ENCODE assay signal across 8 cellular contexts in the genomic region with DNA sequence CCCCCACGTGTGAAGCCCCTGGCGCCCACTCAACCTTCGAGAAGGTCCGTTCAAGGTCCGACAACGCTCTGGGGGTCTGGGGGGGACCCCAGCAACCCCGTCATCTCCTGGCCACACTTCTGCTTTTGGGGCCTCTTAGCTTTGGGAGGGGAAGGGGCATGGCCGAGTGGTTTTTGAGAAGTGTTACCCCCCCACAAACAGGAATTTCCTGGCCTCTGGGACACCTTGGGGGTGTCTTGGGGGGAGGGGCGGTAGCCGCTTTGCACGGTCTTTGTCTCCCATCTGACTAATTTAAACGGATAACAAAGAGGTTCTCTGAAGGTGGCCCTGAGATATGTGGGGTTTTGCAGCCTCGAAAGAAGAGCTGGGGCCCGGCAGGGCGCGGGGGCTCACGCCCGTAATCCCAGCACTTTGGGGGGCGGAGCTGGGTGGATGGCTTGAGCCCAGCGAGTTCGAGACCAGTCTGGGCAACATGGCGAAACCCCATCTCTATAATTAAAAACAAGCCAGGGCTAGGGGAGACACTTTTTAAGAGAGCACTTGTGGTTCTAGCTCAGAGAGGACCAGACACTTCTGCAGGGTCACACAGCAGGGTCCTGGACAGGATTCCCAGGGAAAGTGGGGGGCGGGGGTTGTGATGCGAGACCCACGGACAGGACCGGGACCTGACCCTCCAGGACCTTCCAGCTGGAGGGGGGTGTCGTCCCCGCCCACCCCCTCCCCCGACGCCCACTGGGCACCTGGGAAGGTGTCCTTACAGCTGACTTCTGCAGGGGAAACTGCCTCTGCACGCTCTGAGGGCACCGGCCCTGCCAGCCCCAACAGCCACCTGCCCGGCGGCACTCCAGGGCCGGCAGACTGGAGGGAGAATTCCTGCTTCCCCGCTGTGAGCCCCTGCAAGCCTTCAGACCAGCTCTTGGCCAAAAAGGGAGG. TPM values are rescaled to one million over a fixed set of nuclear protein-coding genes. Genes with fewer than 3 reads are reported as not detected.
A peak's percentile ranks its signal among the peaks of the same experiment; 100 is the strongest.
DNase-seq lines count a peak whose midpoint lies in the region; ATAC-seq and TF ChIP-seq lines count a peak whose summit lies in the region.

No MANE protein-coding gene starts in this region.

- 6 to 11% (median 7%) methylated on average over 32 to 36 of the region's 36 CpGs for WGBS in psoas muscle, 3 donors

- no peaks in the 10 kb centered on the region for H3K27me3 ChIP-seq in CD4-positive, alpha-beta memory T cell (ENCODE audit: insufficient read depth, low read length)
- H3K27me3 ChIP-seq in HL-60 (ENCODE audit: insufficient read depth, poor library complexity, severe bottlenecking) (no peaks in the 10 kb centered on the region), psoas muscle (ENCODE audit: insufficient read depth in 3 of 3, low read length in 2 of 3) (peaks cover 0 to 34% (median 16%) of the 10 kb centered on the region in 3 donors)

- H3K4me1 ChIP-seq in CD4-positive, alpha-beta memory T cell (ENCODE audit: insufficient read depth, low read length), result peaks cover 39% of the 10 kb centered on the region
- H3K4me1 ChIP-seq in psoas muscle, result peaks cover 4% of the 10 kb centered on the region

- POLR2A ChIA-PET in CD4-positive, alpha-beta memory T cell (lab: Charles Lee; ENCODE audit: partially characterized antibody), result interaction anchor here (0.7 to 21.2 kb wide), 25 partner anchors 9 to 248 kb away, joined by 3 to 1029 read pairs (median 5); a partner anchor contains a TSS

- intact Hi-C loops in CD4-positive, alpha-beta memory T cell (cut with micrococcal nuclease), result no loop called here
- intact Hi-C loops in activated T-helper 1 cell treated with anti-CD3 and anti-CD28 coated beads, Interleukin-12 subunit alpha, Interleukin-12 subunit beta, Interleukin-2, Interleukin-4 antibody, amounts not matched to agents 30 ng/mL and 10 ng/mL and 1 ng/mL, durations not matched to agents 14 hours and 24 hours and 36 hours (cut with micrococcal nuclease), result loop anchor here (2.0 kb wide), 1 partner anchor 76 kb away; a partner anchor contains a TSS
- intact Hi-C loops in psoas muscle (cut with DNase I), result no loop called here

- peak overlapping the region; percentile 97 to 99 (median 98) for H3K4me3 Mint-ChIP-seq in CD4-positive, alpha-beta memory T cell
- H3K4me3 Mint-ChIP-seq in activated T-helper 1 cell treated with anti-CD3 and anti-CD28 coated beads, Interleukin-12 subunit alpha, Interleukin-12 subunit beta, Interleukin-2, Interleukin-4 antibody, amounts not matched to agents 30 ng/mL and 10 ng/mL and 1 ng/mL, durations not matched to agents 14 hours and 24 hours and 36 hours, result peak overlapping the region; percentile 95

- H3K27me3 Mint-ChIP-seq in CD4-positive, alpha-beta memory T cell, result no peaks in the 10 kb centered on the region
- no peaks in the 10 kb centered on the region for H3K27me3 Mint-ChIP-seq in activated T-helper 1 cell treated with anti-CD3 and anti-CD28 coated beads, Interleukin-12 subunit alpha, Interleukin-12 subunit beta, Interleukin-2, Interleukin-4 antibody, amounts not matched to agents 30 ng/mL and 10 ng/mL and 1 ng/mL, durations not matched to agents 14 hours and 24 hours and 36 hours (ENCODE audit: insufficient read depth)

- H3K27ac Mint-ChIP-seq in CD4-positive, alpha-beta memory T cell, result peak overlapping the region; percentile 93 to 98 (median 95)
- peak overlapping the region; percentile 85 for H3K27ac Mint-ChIP-seq in activated T-helper 1 cell treated with anti-CD3 and anti-CD28 coated beads, Interleukin-12 subunit alpha, Interleukin-12 subunit beta, Interleukin-2, Interleukin-4 antibody, amounts not matched to agents 30 ng/mL and 10 ng/mL and 1 ng/mL, durations not matched to agents 14 hours and 24 hours and 36 hours

- peaks cover 8% of the 10 kb centered on the region for H3K36me3 ChIP-seq in CD4-positive, alpha-beta memory T cell (ENCODE audit: insufficient read depth, low read length)
- H3K36me3 ChIP-seq in psoas muscle (ENCODE audit: insufficient read depth in 1 of 2, low read depth in 1 of 2), result peaks cover 0 to 5% of the 10 kb centered on the region in 2 donors

- H3K9me3 Mint-ChIP-seq in CD4-positive, alpha-beta memory T cell, result peaks cover 0 to 3% (median 0%) of the 10 kb centered on the region in 8 donors
- no peaks in the 10 kb centered on the region for H3K9me3 Mint-ChIP-seq in activated T-helper 1 cell treated with anti-CD3 and anti-CD28 coated beads, Interleukin-12 subunit alpha, Interleukin-12 subunit beta, Interleukin-2, Interleukin-4 antibody, amounts not matched to agents 30 ng/mL and 10 ng/mL and 1 ng/mL, durations not matched to agents 14 hours and 24 hours and 36 hours

- H3K27ac ChIP-seq in CD4-positive, alpha-beta memory T cell (ENCODE audit: low read depth, low read length), result peak overlapping the region; percentile 83
- H3K27ac ChIP-seq in HL-60 (replicated peaks) (peak overlapping the region; percentile 96), psoas muscle (peak overlapping the region; percentile 68)

- peaks cover 8 to 19% of the 10 kb centered on the region in 2 donors for H3K36me3 Mint-ChIP-seq in CD4-positive, alpha-beta memory T cell
- peaks cover 8% of the 10 kb centered on the region for H3K36me3 Mint-ChIP-seq in activated T-helper 1 cell treated with anti-CD3 and anti-CD28 coated beads, Interleukin-12 subunit alpha, Interleukin-12 subunit beta, Interleukin-2, Interleukin-4 antibody, amounts not matched to agents 30 ng/mL and 10 ng/mL and 1 ng/mL, durations not matched to agents 14 hours and 24 hours and 36 hours (ENCODE audit: low read depth)

- DNase-seq in CD4-positive, alpha-beta memory T cell, result peak; percentile 38 to 58 (median 46)
- DNase-seq in HL-60 (ENCODE audit: low read depth in 1 of 2, low spot score in 1 of 2), result peak in 1 of 2 experiments; percentile 55
- no peak for DNase-seq in activated T-helper 1 cell treated with anti-CD3 and anti-CD28 coated beads, Interleukin-12 subunit alpha, Interleukin-12 subunit beta, Interleukin-2, Interleukin-4 antibody, amounts not matched to agents 30 ng/mL and 10 ng/mL and 1 ng/mL, durations not matched to agents 14 hours and 24 hours and 36 hours (ENCODE audit: low spot score)
- peak; percentile 42 for DNase-seq in glomerular visceral epithelial cell (ENCODE audit: extremely low spot score)
- DNase-seq in psoas muscle, result peak in 1 of 2 donors; percentile 56
- no peak for DNase-seq in SK-N-DZ (ENCODE audit: low spot score)

- ATAC-seq in psoas muscle (peak in 3 of 4 donors; percentile 6 to 11 (median 11)), HG02840 (IDR thresholded peaks at IDR 0.05; ENCODE audit: low FRiP score, unreplicated experiment) (no peak), HG02571 (IDR thresholded peaks at IDR 0.05; ENCODE audit: unreplicated experiment) (no peak)

- CTCF ChIA-PET in CD4-positive, alpha-beta memory T cell (lab: Charles Lee; ENCODE audit: partially characterized antibody), result interaction anchor here (1.0 to 4.5 kb wide), 6 partner anchors 11 to 53 kb away, joined by 3 to 31 read pairs (median 3); a partner anchor contains a TSS

- TF ChIP-seq CTCF in HL-60 (IDR thresholded peaks at IDR 0.05; ENCODE audit: insufficient read depth, low read length) (no peak), psoas muscle (IDR thresholded peaks at IDR 0.05) (no peak)

- H3K9me3 ChIP-seq in CD4-positive, alpha-beta memory T cell (ENCODE audit: control insufficient read depth in 1 of 2, low read length in 2 of 2), result no peaks in the 10 kb centered on the region
- H3K9me3 ChIP-seq in psoas muscle, result no peaks in the 10 kb centered on the region

- peak overlapping the region; percentile 91 to 97 for H3K4me3 ChIP-seq in CD4-positive, alpha-beta memory T cell (ENCODE audit: low read length in 2 of 2)
- H3K4me3 ChIP-seq in HL-60 (replicated peaks; ENCODE audit: insufficient read depth, low read length), result peak overlapping the region; percentile 75
- peak overlapping the region; percentile 67 for H3K4me3 ChIP-seq in psoas muscle

- H3K4me1 Mint-ChIP-seq in CD4-positive, alpha-beta memory T cell, result peaks cover 8 to 36% (median 22%) of the 10 kb centered on the region in 4 donors
- H3K4me1 Mint-ChIP-seq in activated T-helper 1 cell treated with anti-CD3 and anti-CD28 coated beads, Interleukin-12 subunit alpha, Interleukin-12 subunit beta, Interleukin-2, Interleukin-4 antibody, amounts not matched to agents 30 ng/mL and 10 ng/mL and 1 ng/mL, durations not matched to agents 14 hours and 24 hours and 36 hours (ENCODE audit: low read depth), result peaks cover 19% of the 10 kb centered on the region

RNA-seq across cellular contexts. Expression of a gene that starts 0.9 kb away (rescaled TPM):
- 100 to 1,000 TPM; 263 to 266 TPM for total RNA-seq in CD4-positive, alpha-beta memory T cell
- 100 to 1,000 TPM; 444 to 632 TPM for polyA plus RNA-seq in CD4-positive, alpha-beta memory T cell
- total RNA-seq in activated T-helper 1 cell treated with anti-CD3 and anti-CD28 coated beads, Interleukin-12 subunit alpha, Interleukin-12 subunit beta, Interleukin-2, Interleukin-4 antibody, amounts not matched to agents 30 ng/mL and 10 ng/mL and 1 ng/mL, durations not matched to agents 14 hours and 24 hours and 36 hours, result 112 and 114 TPM in 2 replicates
- total RNA-seq in psoas muscle, result 1 to 10 TPM; 3.0 to 9.5 (median 8.5) TPM
- 1 to 10 TPM; 1.7 to 6.3 (median 2.3) TPM for polyA plus RNA-seq in psoas muscle
- 100.0 and 112 TPM in 2 replicates for polyA plus RNA-seq in SK-N-DZ (2014; cell fraction: cytosol; rRNA removed)
- polyA plus RNA-seq in SK-N-DZ (2014; cell fraction: nucleus; rRNA removed), result 50.3 and 54.1 TPM in 2 replicates

RNA-seq across cellular contexts. Expression of a gene that starts 6.0 kb away (rescaled TPM):
- total RNA-seq in CD4-positive, alpha-beta memory T cell, result not detected
- polyA plus RNA-seq in CD4-positive, alpha-beta memory T cell, result not detected
- total RNA-seq in activated T-helper 1 cell treated with anti-CD3 and anti-CD28 coated beads, Interleukin-12 subunit alpha, Interleukin-12 subunit beta, Interleukin-2, Interleukin-4 antibody, amounts not matched to agents 30 ng/mL and 10 ng/mL and 1 ng/mL, durations not matched to agents 14 hours and 24 hours and 36 hours, result not detected in 2 replicates
- total RNA-seq in psoas muscle, result not detected
- not detected for polyA plus RNA-seq in psoas muscle
- polyA plus RNA-seq in SK-N-DZ (2014; cell fraction: cytosol; rRNA removed), result not detected in 2 replicates
- not detected in 2 replicates for polyA plus RNA-seq in SK-N-DZ (2014; cell fraction: nucleus; rRNA removed)

RNA-seq across cellular contexts. Expression of a gene that starts 6.4 kb away (rescaled TPM):
- 100 to 1,000 TPM; 315 to 329 TPM for total RNA-seq in CD4-positive, alpha-beta memory T cell
- 10 to 100 TPM; 40.5 to 75.9 TPM for polyA plus RNA-seq in CD4-positive, alpha-beta memory T cell
- 162 and 170 TPM in 2 replicates for total RNA-seq in activated T-helper 1 cell treated with anti-CD3 and anti-CD28 coated beads, Interleukin-12 subunit alpha, Interleukin-12 subunit beta, Interleukin-2, Interleukin-4 antibody, amounts not matched to agents 30 ng/mL and 10 ng/mL and 1 ng/mL, durations not matched to agents 14 hours and 24 hours and 36 hours
- 100 to 1,000 TPM in 1 of 4 donors, 10 to 100 TPM in 3; 67.1 to 128 (median 87.4) TPM for total RNA-seq in psoas muscle
- polyA plus RNA-seq in psoas muscle, result 100 to 1,000 TPM in 1 of 3 donors, 10 to 100 TPM in 2; 80.6 to 133 (median 89.9) TPM
- polyA plus RNA-seq in SK-N-DZ (2014; cell fraction: cytosol; rRNA removed), result 148 and 150 TPM in 2 replicates
- polyA plus RNA-seq in SK-N-DZ (2014; cell fraction: nucleus; rRNA removed), result 1,654 and 1,796 TPM in 2 replicates

RNA-seq across cellular contexts. Expression of a gene that starts 12.6 kb away (rescaled TPM):
- 100 to 1,000 TPM; 313 to 319 TPM for total RNA-seq in CD4-positive, alpha-beta memory T cell
- 10 to 100 TPM; 10.7 to 11.2 TPM for polyA plus RNA-seq in CD4-positive, alpha-beta memory T cell
- 15.8 and 18.3 TPM in 2 replicates for total RNA-seq in activated T-helper 1 cell treated with anti-CD3 and anti-CD28 coated beads, Interleukin-12 subunit alpha, Interleukin-12 subunit beta, Interleukin-2, Interleukin-4 antibody, amounts not matched to agents 30 ng/mL and 10 ng/mL and 1 ng/mL, durations not matched to agents 14 hours and 24 hours and 36 hours
- total RNA-seq in psoas muscle, result 10 to 100 TPM in 3 of 4 donors, 1 to 10 TPM in 1; 5.2 to 19.5 (median 16.5) TPM
- 10 to 100 TPM in 1 of 3 donors, 1 to 10 TPM in 2; 2.6 to 10.1 (median 3.3) TPM for polyA plus RNA-seq in psoas muscle
- polyA plus RNA-seq in SK-N-DZ (2014; cell fraction: cytosol; rRNA removed), result 7.6 and 10.8 TPM in 2 replicates
- polyA plus RNA-seq in SK-N-DZ (2014; cell fraction: nucleus; rRNA removed), result 71.2 and 150 TPM in 2 replicates

RNA-seq across cellular contexts. Expression of a gene that starts 27.1 kb away (rescaled TPM):
- total RNA-seq in CD4-positive, alpha-beta memory T cell, result not detected
- not detected for polyA plus RNA-seq in CD4-positive, alpha-beta memory T cell
- total RNA-seq in activated T-helper 1 cell treated with anti-CD3 and anti-CD28 coated beads, Interleukin-12 subunit alpha, Interleukin-12 subunit beta, Interleukin-2, Interleukin-4 antibody, amounts not matched to agents 30 ng/mL and 10 ng/mL and 1 ng/mL, durations not matched to agents 14 hours and 24 hours and 36 hours, result not detected in 2 replicates
- total RNA-seq in psoas muscle, result under 1 TPM in 1 of 4 donors, not detected in 3; 0.16 TPM
- polyA plus RNA-seq in psoas muscle, result under 1 TPM in 1 of 3 donors, not detected in 2; 0.01 TPM
- 2.6 TPM in 1 of 2 replicates, not detected in the other for polyA plus RNA-seq in SK-N-DZ (2014; cell fraction: cytosol; rRNA removed)
- polyA plus RNA-seq in SK-N-DZ (2014; cell fraction: nucleus; rRNA removed), result 1.9 TPM in 2 replicates

Comparison
In these comparisons a context has a peak if more than half of its experiments do, and no peak if none do; other contexts are left out.
1. DNase-seq: peak in CD4-positive, alpha-beta memory T cell (5 of 5) and glomerular visceral epithelial cell (single experiment); none in activated T-helper 1 cell treated with anti-CD3 and anti-CD28 coated beads, Interleukin-12 subunit alpha, Interleukin-12 subunit beta, Interleukin-2, Interleukin-4 antibody, amounts not matched to agents 30 ng/mL and 10 ng/mL and 1 ng/mL, durations not matched to agents 14 hours and 24 hours and 36 hours (single experiment) and SK-N-DZ (single experiment).
2. ATAC-seq: peak in psoas muscle (3 of 4); none in HG02840 (single experiment) and HG02571 (single experiment).
3. RNA of a gene that starts 0.9 kb away (total RNA-seq): 263 to 266 TPM in CD4-positive, alpha-beta memory T cell and 112 to 114 TPM in activated T-helper 1 cell treated with anti-CD3 and anti-CD28 coated beads, Interleukin-12 subunit alpha, Interleukin-12 subunit beta, Interleukin-2, Interleukin-4 antibody, amounts not matched to agents 30 ng/mL and 10 ng/mL and 1 ng/mL, durations not matched to agents 14 hours and 24 hours and 36 hours; 3.0 to 9.5 TPM in psoas muscle; every median in the first group is over 10 times any median in the second.
4. Peak in every context shown above with its lines, with median percentiles within 50 percentile points of each other: H3K27ac ChIP-seq and H3K4me3 ChIP-seq.